ENCODE assay signal across 8 cellular contexts in the genomic region with DNA sequence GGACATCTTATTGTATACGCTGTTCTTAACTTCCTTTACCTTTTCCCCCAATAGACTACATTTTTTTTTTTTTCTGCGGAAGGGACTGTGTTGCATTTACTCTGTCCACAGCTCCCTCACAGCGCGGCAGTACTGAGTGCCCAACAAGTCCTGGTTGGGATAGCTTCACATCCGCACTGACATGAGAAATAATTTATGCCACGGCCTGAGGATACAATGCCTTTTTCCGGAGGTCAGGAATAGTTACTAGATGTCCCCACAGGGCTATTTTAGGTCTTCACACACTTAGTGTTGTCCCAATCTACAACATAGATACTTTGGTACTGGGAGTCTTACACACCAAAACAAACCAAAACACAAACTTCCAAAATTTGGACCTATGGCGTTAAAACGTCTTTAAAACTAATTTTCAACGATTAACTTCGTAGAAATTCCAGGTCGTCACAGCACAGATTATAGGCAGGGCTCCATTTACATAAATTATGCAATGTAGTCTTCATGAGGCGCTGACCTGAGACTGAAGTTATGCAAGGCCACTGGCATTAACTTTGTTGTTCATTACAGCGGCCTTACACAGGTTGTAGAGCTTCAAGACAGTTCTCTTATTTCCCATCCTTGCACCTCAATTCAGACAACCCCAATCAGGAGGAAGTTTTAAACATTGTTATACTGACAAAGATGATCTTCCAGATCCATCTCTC. TPM values are rescaled to one million over a fixed set of nuclear protein-coding genes. Genes with fewer than 3 reads are reported as not detected.
DNase-seq lines count a peak whose midpoint lies in the region; ATAC-seq and TF ChIP-seq lines count a peak whose summit lies in the region.

No MANE protein-coding gene starts in this region.

- no peak for TF ChIP-seq CTCF in OCI-LY1 (IDR thresholded peaks at IDR 0.05; ENCODE audit: low read length)

- DNase-seq in GM23248 (peak; percentile 65), dermis microvascular lymphatic vessel endothelial cell (ENCODE audit: low read depth in 2 of 2) (peak; percentile 72 to 76), NCI-H345 treated with DMSO at 0.1 percent for 48 hours (lab: John Stamatoyannopoulos, UW; ENCODE audit: unreplicated experiment) (no peak), kidney glomerular epithelial cell (lab: John Stamatoyannopoulos, UW) (no peak)

- H4K20me1 ChIP-seq in BLaER1 (peaks cover 34% of the 10 kb centered on the region), GM23248 (ENCODE audit: insufficient read depth) (0 out of 2 replicates have a peak, but pooled peaks cover 3% of the 10 kb centered on the region), OCI-LY1 (ENCODE audit: insufficient read depth, low read length) (no peaks in the 10 kb centered on the region)

- H3K36me3 ChIP-seq in BLaER1 (peaks cover 27% of the 10 kb centered on the region), GM23248 (ENCODE audit: low read depth) (peaks cover 25% of the 10 kb centered on the region), OCI-LY1 (ENCODE audit: insufficient read depth, low read length) (peaks cover 23% of the 10 kb centered on the region), muscle layer of colon (ENCODE audit: insufficient read depth, low read length) (peaks cover 19% of the 10 kb centered on the region)

- H3K9ac ChIP-seq in BLaER1 (peak overlapping the region; percentile 74), GM23248 (peak overlapping the region; percentile 91), OCI-LY1 (ENCODE audit: low read length) (peak overlapping the region; percentile 66), muscle layer of colon (ENCODE audit: low read length) (peak overlapping the region; percentile 25)

- H3K4me2 ChIP-seq in BLaER1, result peak overlapping the region; percentile 80
- peak overlapping the region; percentile 97 for H3K4me2 ChIP-seq in GM23248 (ENCODE audit: unreplicated experiment)
- H3K4me2 ChIP-seq in OCI-LY1 (ENCODE audit: low read length), result peak overlapping the region; percentile 69

- H3K9me2 ChIP-seq in GM23248 (ENCODE audit: insufficient read depth), result no peaks in the 10 kb centered on the region
- H3K9me2 ChIP-seq in OCI-LY1 (ENCODE audit: low read depth, low read length), result no peaks in the 10 kb centered on the region

- H3K27me3 ChIP-seq in BLaER1 (no peaks in the 10 kb centered on the region), GM23248 (replicated peaks; ENCODE audit: insufficient read depth) (no peaks in the 10 kb centered on the region), OCI-LY1 (ENCODE audit: insufficient read depth, low read length) (no peaks in the 10 kb centered on the region), muscle layer of colon (ENCODE audit: control insufficient read depth in 1 of 2, insufficient read depth in 2 of 2, low read length in 2 of 2) (no peaks in the 10 kb centered on the region)

- H3F3A ChIP-seq in GM23248 (ENCODE audit: insufficient read depth) (peaks cover 69% of the 10 kb centered on the region), OCI-LY1 (ENCODE audit: insufficient read depth, low read length) (no peaks in the 10 kb centered on the region)

- H3K9me3 ChIP-seq in BLaER1 (no peaks in the 10 kb centered on the region), GM23248 (ENCODE audit: low read depth) (no peaks in the 10 kb centered on the region), OCI-LY1 (ENCODE audit: low read length) (no peaks in the 10 kb centered on the region), muscle layer of colon (ENCODE audit: low read length) (no peaks in the 10 kb centered on the region)

- H2AFZ ChIP-seq in GM23248 (peak overlapping the region; percentile 94), OCI-LY1 (ENCODE audit: low read length) (peak overlapping the region; percentile 33; the same call in 1 of the 2 replicates)

- H3K4me1 ChIP-seq in BLaER1 (peaks cover 46% of the 10 kb centered on the region), GM23248 (ENCODE audit: insufficient read depth) (peaks cover 26% of the 10 kb centered on the region), OCI-LY1 (ENCODE audit: insufficient read depth, low read length, severe bottlenecking) (peaks cover 48% of the 10 kb centered on the region), muscle layer of colon (ENCODE audit: insufficient read depth, low read length) (peaks cover 26% of the 10 kb centered on the region)

- H3K27ac ChIP-seq in BLaER1, result peak overlapping the region; percentile 69
- peak overlapping the region; percentile 90 for H3K27ac ChIP-seq in GM23248
- H3K27ac ChIP-seq in OCI-LY1 (ENCODE audit: low read depth, low read length, poor library complexity, severe bottlenecking), result peak overlapping the region; percentile 78
- peak overlapping the region; percentile 87 for H3K27ac ChIP-seq in muscle layer of colon (ENCODE audit: low read depth, low read length)

- H3K79me2 ChIP-seq in GM23248 (ENCODE audit: insufficient read depth) (peaks cover 38% of the 10 kb centered on the region), OCI-LY1 (ENCODE audit: insufficient read depth, low read length) (peaks cover 9% of the 10 kb centered on the region)

- H3K4me3 ChIP-seq in BLaER1, result peak overlapping the region; percentile 85
- peak overlapping the region; percentile 73 for H3K4me3 ChIP-seq in GM23248
- peak overlapping the region; percentile 61 for H3K4me3 ChIP-seq in OCI-LY1 (ENCODE audit: low read depth, low read length, poor library complexity, severe bottlenecking)
- H3K4me3 ChIP-seq in muscle layer of colon (ENCODE audit: low read depth in 1 of 2, low read length in 2 of 2), result peak overlapping the region; percentile 42 to 62

- in situ Hi-C loops in GM23248 (cut with MboI), result no loop called here

- 47 to 50% methylated on average over 14 of the region's 14 CpGs for WGBS in GM23248 (ENCODE audit: low coverage in 1 of 2, low lambda C conversion rate in 2 of 2, missing lambda C conversion rate in 2 of 2), 2 experiments

- ATAC-seq in GM19463 (IDR thresholded peaks at IDR 0.05; ENCODE audit: unreplicated experiment), result no peak

RNA-seq across cellular contexts. Expression of a gene that starts 1.0 kb away (rescaled TPM):
- total RNA-seq in GM23248 (2014; rRNA removed; shearing (Covaris generic)), result 994 and 1,188 TPM in 2 replicates
- polyA plus RNA-seq in GM23248 (2016; fragmentation: Nextera tagmentation; extraction: Ambion mirVana), result 1,748 and 1,763 TPM in 2 replicates
- total RNA-seq in dermis microvascular lymphatic vessel endothelial cell, result 634 and 667 TPM in 2 replicates

RNA-seq across cellular contexts. Expression of a gene that starts 12.3 kb away (rescaled TPM):
- not detected in 2 replicates for total RNA-seq in GM23248 (2014; rRNA removed; shearing (Covaris generic))
- 0.66 and 0.94 TPM in 2 replicates for polyA plus RNA-seq in GM23248 (2016; fragmentation: Nextera tagmentation; extraction: Ambion mirVana)
- total RNA-seq in dermis microvascular lymphatic vessel endothelial cell, result under 0.01 TPM in 2 replicates

Comparison
In these comparisons a context has a peak if more than half of its experiments do, and no peak if none do; other contexts are left out.
1. H3K9ac ChIP-seq: peak in every context shown above with its lines; median percentile 91 in GM23248; 74 in BLaER1; 66 in OCI-LY1; 25 in muscle layer of colon.
2. DNase-seq: peak in GM23248 (single experiment) and dermis microvascular lymphatic vessel endothelial cell (2 of 2); none in NCI-H345 treated with DMSO at 0.1 percent for 48 hours (single experiment) and kidney glomerular epithelial cell (single experiment).
3. Peak in every context shown above with its lines, with median percentiles within 50 percentile points of each other: H3K27ac ChIP-seq, H3K4me2 ChIP-seq and H3K4me3 ChIP-seq.